In the genomic region with DNA sequence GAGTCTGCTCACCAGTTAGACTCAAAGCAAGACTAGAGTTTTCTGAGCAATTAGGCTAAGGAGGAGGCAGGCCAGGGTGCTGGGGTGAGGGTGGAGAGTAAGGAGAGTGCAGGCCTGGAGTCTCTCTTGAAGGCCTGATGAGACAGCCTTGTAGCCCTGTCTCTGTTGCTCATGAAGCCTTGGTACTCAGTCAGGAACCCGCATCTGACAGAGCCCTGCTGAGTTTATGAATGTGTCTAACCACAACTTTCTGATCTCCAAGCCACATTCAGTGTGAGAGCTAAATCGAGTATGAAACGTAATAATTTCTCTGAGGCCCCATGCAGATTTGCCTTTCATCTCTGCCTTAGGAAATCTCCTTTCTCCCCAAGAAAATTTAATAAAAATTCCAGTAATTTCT, we compare ENCODE assay signal across 8 cellular contexts.
DNase-seq lines count a peak whose midpoint lies in the region; ATAC-seq and TF ChIP-seq lines count a peak whose summit lies in the region.

No MANE protein-coding gene starts in this region.

- H3K27me3 ChIP-seq in KMS-11 (ENCODE audit: insufficient read depth, low read depth) = peaks cover 31% of the 10 kb centered on the region

- no peak overlapping the region for H2AFZ ChIP-seq in KMS-11 (ENCODE audit: low read depth)

- H3K27ac ChIP-seq in KMS-11 = no peak overlapping the region; the same call in 1 of the 2 replicates

- in situ Hi-C loops in GM13976 (cut with MboI; ENCODE audit: low sequenced_read_pairs, unreplicated experiment) = no loop called here

- H3K4me1 ChIP-seq in KMS-11 (ENCODE audit: low read depth, poor library complexity, severe bottlenecking) = peaks cover 32% of the 10 kb centered on the region

- no peak overlapping the region for H3K9ac ChIP-seq in KMS-11

- no peak overlapping the region for H3K4me3 ChIP-seq in KMS-11 (IDR thresholded peaks at IDR 0.05; ENCODE audit: insufficient read depth, low read depth, low read length)

- TF ChIP-seq CTCF in GM13976 (IDR thresholded peaks at IDR 0.05; ENCODE audit: borderline replicate concordance, control extremely low read depth, extremely low read depth, insufficient read depth, missing control alignments) (no peak), KMS-11 (conservative IDR thresholded peaks at IDR 0.05; ENCODE audit: low read depth, low read length) (no peak), HFFc6 (IDR thresholded peaks at IDR 0.05) (no peak)

- H3K4me1 Mint-ChIP-seq in HFFc6 (ENCODE audit: low read depth) = no peaks in the 10 kb centered on the region
- peaks cover 0 to 11% of the 10 kb centered on the region in 2 donors for H3K4me1 Mint-ChIP-seq in effector memory CD8-positive, alpha-beta T cell (ENCODE audit: low read depth in 2 of 2)

- ATAC-seq in GM21576 (IDR thresholded peaks at IDR 0.05; ENCODE audit: unreplicated experiment) (peak; percentile 88), esophagus mucosa (peak; percentile 31)
- no peak for ATAC-seq in effector memory CD8-positive, alpha-beta T cell (replicated peaks)

- no peaks in the 10 kb centered on the region for H3K79me2 ChIP-seq in KMS-11 (ENCODE audit: insufficient read depth, low read depth)

- peaks cover 12% of the 10 kb centered on the region for H3K27me3 Mint-ChIP-seq in HFFc6 (ENCODE audit: insufficient read depth)
- peaks cover 0 to 16% of the 10 kb centered on the region in 2 donors for H3K27me3 Mint-ChIP-seq in effector memory CD8-positive, alpha-beta T cell

- H3K27ac Mint-ChIP-seq in HFFc6 = no peak overlapping the region
- no peak overlapping the region for H3K27ac Mint-ChIP-seq in effector memory CD8-positive, alpha-beta T cell

- H3K36me3 ChIP-seq in KMS-11 (ENCODE audit: insufficient read depth) = no peaks in the 10 kb centered on the region

- no peaks in the 10 kb centered on the region for H3K36me3 Mint-ChIP-seq in HFFc6 (ENCODE audit: low read depth)
- H3K36me3 Mint-ChIP-seq in effector memory CD8-positive, alpha-beta T cell (ENCODE audit: insufficient read depth) = no peaks in the 10 kb centered on the region

- peak overlapping the region; percentile 92 for H3K4me2 ChIP-seq in KMS-11

- DNase-seq in GM13976 (ENCODE audit: low spot score) (peak; percentile 46), HFFc6 (no peak), NCI-H1092 treated with DMSO at 0.1 percent for 48 hours (lab: John Stamatoyannopoulos, UW) (no peak), AG08395 (ENCODE audit: low spot score) (no peak)
- DNase-seq in effector memory CD8-positive, alpha-beta T cell = no peak

- no peaks in the 10 kb centered on the region for H3K9me3 Mint-ChIP-seq in HFFc6
- H3K9me3 Mint-ChIP-seq in effector memory CD8-positive, alpha-beta T cell = no peaks in the 10 kb centered on the region

- no peak overlapping the region for H3K4me3 Mint-ChIP-seq in HFFc6
- H3K4me3 Mint-ChIP-seq in effector memory CD8-positive, alpha-beta T cell = no peak overlapping the region

- no peaks in the 10 kb centered on the region for H4K20me1 ChIP-seq in KMS-11 (ENCODE audit: insufficient read depth)
